ENCODE assay signal across 25 cellular contexts in genomic region chr1:51281807-51282206, GRCh38. TPM values are rescaled to one million over a fixed set of nuclear protein-coding genes. Genes with fewer than 3 reads are reported as not detected.
"Had no signal": no experiment of that assay in that cellular context is flagged by ENCODE, and none has a peak within 500 bp of the region (broad histone marks: within the 10 kb centered on the region; RNA-seq: fewer than 3 reads in every experiment).

No MANE protein-coding gene starts in this region.

- H3K36me3 ChIP-seq: cardiac muscle cell had no signal

- ATAC-seq: PC-3, T-cell had no signal

- H3K27me3 Mint-ChIP-seq: activated B cell treated with CpG ODN at 0.5 μM for 24 hours; activated CD4-positive, alpha-beta memory T cell treated with anti-CD3 and anti-CD28 coated beads, Interleukin-2, amount 10 ng/mL, durations not matched to agents 7 days and 5 days; activated naive CD4-positive, alpha-beta T cell treated with anti-CD3 and anti-CD28 coated beads, Interleukin-2, amount 10 ng/mL, durations not matched to agents 7 days and 5 days; activated naive CD8-positive, alpha-beta T cell treated with anti-CD3 and anti-CD28 coated beads for 36 hours; T-cell had no signal

- H3K9me3 Mint-ChIP-seq: activated B cell treated with CpG ODN at 0.5 μM for 24 hours; activated CD4-positive, alpha-beta memory T cell treated with anti-CD3 and anti-CD28 coated beads, Interleukin-2, amount 10 ng/mL, durations not matched to agents 7 days and 5 days; activated naive CD4-positive, alpha-beta T cell treated with anti-CD3 and anti-CD28 coated beads, Interleukin-2, amount 10 ng/mL, durations not matched to agents 7 days and 5 days; activated naive CD8-positive, alpha-beta T cell treated with anti-CD3 and anti-CD28 coated beads for 36 hours; activated T-helper 2 cell treated with anti-CD3 and anti-CD28 coated beads, Interferon-gamma antibody, Interleukin-2, Interleukin-4, amounts not matched to agents 10 μg/mL and 5 μg/mL and 100 μg/mL, durations not matched to agents 14 hours and 24 hours and 36 hours; T-cell had no signal

- H3K27me3 ChIP-seq: brain microvascular endothelial cell, cardiac muscle cell had no signal

- H3K36me3 Mint-ChIP-seq: activated naive CD8-positive, alpha-beta T cell treated with anti-CD3 and anti-CD28 coated beads for 36 hours had no signal

- H3K27ac ChIP-seq: brain microvascular endothelial cell, cardiac muscle cell had no signal

- DNase-seq: activated B cell treated with CpG ODN at 0.5 μM for 24 hours; activated CD4-positive, alpha-beta memory T cell treated with anti-CD3 and anti-CD28 coated beads, Interleukin-2, amount 10 ng/mL, durations not matched to agents 7 days and 5 days; activated CD4-positive, alpha-beta T cell treated with anti-CD3 and anti-CD28 coated beads, Interleukin-2, amount 50 U/mL, for 1 hour; activated gamma-delta T cell treated with Interleukin-2 at 50 U/mL for 16 hours; activated naive CD4-positive, alpha-beta T cell treated with anti-CD3 and anti-CD28 coated beads, Interleukin-2, amount 10 ng/mL, durations not matched to agents 7 days and 5 days; activated naive CD8-positive, alpha-beta T cell treated with anti-CD3 and anti-CD28 coated beads for 36 hours; activated T-cell treated with anti-CD3 and anti-CD28 coated beads for 4 hours; activated T-cell treated with anti-CD3 and anti-CD28 coated beads, Interleukin-2, amount 50 U/mL, for 48 hours; brain microvascular endothelial cell; MM.1S; NCI-H1105; NCI-H1436 treated with DMSO at 0.1 percent for 48 hours; NCI-H187 treated with DMSO at 0.1 percent for 48 hours; NCI-H2107; NCI-H2227 treated with DMSO at 0.1 percent for 48 hours; NCI-H446 treated with DMSO at 0.1 percent for 48 hours; NCI-H526 treated with DMSO at 0.1 percent for 48 hours; NCI-H82; PC-3; SHP77 treated with DMSO at 0.1 percent for 48 hours; T-cell; T-helper 2 cell; T1000 had no signal

- H3K4me3 Mint-ChIP-seq: activated B cell treated with CpG ODN at 0.5 μM for 24 hours; activated CD4-positive, alpha-beta memory T cell treated with anti-CD3 and anti-CD28 coated beads, Interleukin-2, amount 10 ng/mL, durations not matched to agents 7 days and 5 days; activated naive CD4-positive, alpha-beta T cell treated with anti-CD3 and anti-CD28 coated beads, Interleukin-2, amount 10 ng/mL, durations not matched to agents 7 days and 5 days; activated naive CD8-positive, alpha-beta T cell treated with anti-CD3 and anti-CD28 coated beads for 36 hours; T-cell had no signal

- H3K27ac Mint-ChIP-seq: activated B cell treated with CpG ODN at 0.5 μM for 24 hours; activated CD4-positive, alpha-beta memory T cell treated with anti-CD3 and anti-CD28 coated beads, Interleukin-2, amount 10 ng/mL, durations not matched to agents 7 days and 5 days; activated naive CD4-positive, alpha-beta T cell treated with anti-CD3 and anti-CD28 coated beads, Interleukin-2, amount 10 ng/mL, durations not matched to agents 7 days and 5 days; activated naive CD8-positive, alpha-beta T cell treated with anti-CD3 and anti-CD28 coated beads for 36 hours had no signal

- H3K4me1 Mint-ChIP-seq: activated B cell treated with CpG ODN at 0.5 μM for 24 hours, T-cell had no signal

- H3K4me3 ChIP-seq: cardiac muscle cell had no signal

RNA-seq across cellular contexts. Expression of gene TTC39A, which starts 48.6 kb away (rescaled TPM):
- total RNA-seq: activated CD4-positive, alpha-beta memory T cell treated with anti-CD3 and anti-CD28 coated beads, Interleukin-2, amount 10 ng/mL, durations not matched to agents 7 days and 5 days; activated naive CD8-positive, alpha-beta T cell treated with anti-CD3 and anti-CD28 coated beads for 36 hours had no signal
